Comparison of ENCODE assay signal across 8 cellular contexts in genomic region chr15:23039151-23039916, GRCh38. TPM values are rescaled to one million over a fixed set of nuclear protein-coding genes. Genes with fewer than 3 reads are reported as not detected.
DNase-seq lines count a peak whose midpoint lies in the region; ATAC-seq and TF ChIP-seq lines count a peak whose summit lies in the region.

TSS of gene TUBGCP5 (minus strand) at chr15:23039569. CDS start at chr15:23039543, 26 bp downstream.

- no peaks in the 10 kb centered on the region for H3K9me3 ChIP-seq in CD4-positive, alpha-beta memory T cell (ENCODE audit: control insufficient read depth in 1 of 2, low read length in 2 of 2)
- H3K9me3 ChIP-seq in right lobe of liver, result no peaks in the 10 kb centered on the region

- H3K27me3 ChIP-seq in CD4-positive, alpha-beta memory T cell (ENCODE audit: insufficient read depth, low read length), result no peaks in the 10 kb centered on the region
- H3K27me3 ChIP-seq in dorsolateral prefrontal cortex (no peaks in the 10 kb centered on the region), right lobe of liver (no peaks in the 10 kb centered on the region)

- peaks cover 0 to 1% of the 10 kb centered on the region in 2 donors for H3K27me3 Mint-ChIP-seq in CD4-positive, alpha-beta memory T cell

- DNase-seq in CD4-positive, alpha-beta memory T cell, result peak; percentile 96 to 98 (median 97)
- peak; percentile 95 for DNase-seq in NCI-H774 (lab: John Stamatoyannopoulos, UW)
- peak; percentile 93 to 95 for DNase-seq in activated CD4-positive, alpha-beta T cell treated with anti-CD3 and anti-CD28 coated beads, Interleukin-2, amount 50 U/mL, for 4 hours
- DNase-seq in dorsolateral prefrontal cortex, result peak; percentile 87 to 98 (median 94)
- DNase-seq in right lobe of liver, result peak; percentile 97 to 98 (median 97)
- DNase-seq in stimulated activated CD4-positive, alpha-beta T cell treated with anti-CD3 and anti-CD28 coated beads, Interleukin-4, amount 100 ng/mL, for 24 hours, result peak; percentile 97

- peaks cover 11 to 35% (median 21%) of the 10 kb centered on the region in 4 donors for H3K4me1 Mint-ChIP-seq in CD4-positive, alpha-beta memory T cell

- WGBS in right lobe of liver (ENCODE audit: insufficient coverage, low coverage, low lambda C conversion rate, missing lambda C conversion rate), result 0% methylated on average over 3 of the region's 92 CpGs

- peaks cover 5 to 11% of the 10 kb centered on the region in 2 donors for H3K36me3 Mint-ChIP-seq in CD4-positive, alpha-beta memory T cell

- H3K4me3 ChIP-seq in CD4-positive, alpha-beta memory T cell (ENCODE audit: low read length in 2 of 2), result peak within 1 kb of the TSS; percentile 65 to 83
- H3K4me3 ChIP-seq in dorsolateral prefrontal cortex (peak within 1 kb of the TSS; percentile 54 to 98 (median 76)), right lobe of liver (peak within 1 kb of the TSS; percentile 58 to 83 (median 60))

- CTCF ChIA-PET in CD4-positive, alpha-beta memory T cell (lab: Charles Lee; ENCODE audit: partially characterized antibody), result interaction anchor here (1.0 to 1.2 kb wide), 2 partner anchors 9 to 17 kb away, joined by 3 to 6 read pairs; no protein-coding TSS in a partner anchor

- no peaks in the 10 kb centered on the region for H3K36me3 ChIP-seq in CD4-positive, alpha-beta memory T cell (ENCODE audit: insufficient read depth, low read length)
- H3K36me3 ChIP-seq in right lobe of liver, result no peaks in the 10 kb centered on the region

- H3K27ac ChIP-seq in CD4-positive, alpha-beta memory T cell (ENCODE audit: low read depth, low read length), result peak within 1 kb of the TSS; percentile 23
- H3K27ac ChIP-seq in dorsolateral prefrontal cortex (peak within 1 kb of the TSS in 58 of 59 donors; percentile 25 to 94 (median 80)), right lobe of liver (peak within 1 kb of the TSS; percentile 19 to 72 (median 55))

- peak in 54 of 56 donors; percentile 16 to 65 (median 46) for TF ChIP-seq CTCF in dorsolateral prefrontal cortex (IDR thresholded peaks at IDR 0.05 in 54 of 56, conservative IDR thresholded peaks at IDR 0.05 in 2 of 56; ENCODE audit: low read depth in 1 of 56, partially characterized antibody in 56 of 56)
- TF ChIP-seq CTCF in right lobe of liver (IDR thresholded peaks at IDR 0.05), result peak; percentile 9 to 56 (median 22)

- TF ChIP-seq POLR2A in right lobe of liver (IDR thresholded peaks at IDR 0.05), result peak; percentile 91

- POLR2A ChIA-PET in CD4-positive, alpha-beta memory T cell (lab: Charles Lee; ENCODE audit: partially characterized antibody), result interaction anchor here (0.5 to 2.3 kb wide), 8 partner anchors 9 to 527 kb away, joined by 3 to 18 read pairs (median 3); partner anchors contain the start of genes CYFIP1 and NIPA2

- peak within 1 kb of the TSS; percentile 90 to 100 (median 96) for H3K4me3 Mint-ChIP-seq in CD4-positive, alpha-beta memory T cell

- H3K9me3 Mint-ChIP-seq in CD4-positive, alpha-beta memory T cell, result peaks cover 0 to 1% (median 0%) of the 10 kb centered on the region in 8 donors

- intact Hi-C loops in CD4-positive, alpha-beta memory T cell (cut with micrococcal nuclease), result loop anchor here (1.0 kb wide), 1 partner anchor 201 kb away; the partner anchor contains the start of gene NIPA2
- intact Hi-C loops in dorsolateral prefrontal cortex (cut with DNase I) (loop anchor here (5.0 kb wide), 3 partner anchors 57 to 433 kb away; partner anchors contain the start of genes CYFIP1 (in 1 of the 2) and NIPA2 (in 1 of the 2)), right lobe of liver (cut with DNase I) (no loop called here)

- peak; percentile 92 for ATAC-seq in GM19438 (IDR thresholded peaks at IDR 0.05; ENCODE audit: low read depth, unreplicated experiment)
- ATAC-seq in HG03571 (IDR thresholded peaks at IDR 0.05; ENCODE audit: unreplicated experiment), result peak; percentile 94
- peak; percentile 95 to 97 (median 96) for ATAC-seq in right lobe of liver

- H3K27ac Mint-ChIP-seq in CD4-positive, alpha-beta memory T cell, result peak within 1 kb of the TSS; percentile 88 to 99 (median 91)

- H3K4me1 ChIP-seq in CD4-positive, alpha-beta memory T cell (ENCODE audit: insufficient read depth, low read length), result peaks cover 19% of the 10 kb centered on the region
- peaks cover 0 to 8% (median 0%) of the 10 kb centered on the region in 4 donors for H3K4me1 ChIP-seq in right lobe of liver

RNA-seq across cellular contexts. Expression of gene TUBGCP5, which starts in this region (rescaled TPM):
- total RNA-seq in CD4-positive, alpha-beta memory T cell, result 10 to 100 TPM; 26.0 to 28.3 TPM
- polyA plus RNA-seq in CD4-positive, alpha-beta memory T cell, result 1 to 10 TPM; 5.5 to 9.8 TPM
- 10 to 100 TPM; 15.4 to 49.6 (median 31.7) TPM for total RNA-seq in dorsolateral prefrontal cortex
- 10 to 100 TPM in 3 of 6 experiments, 1 to 10 TPM in 3; 7.1 to 15.6 (median 11.0) TPM for total RNA-seq in right lobe of liver

Comparison
In these comparisons a context has a peak if more than half of its experiments do, and no peak if none do; other contexts are left out.
1. Peak in every context shown above with its lines: DNase-seq, ATAC-seq, H3K4me3 ChIP-seq and H3K27ac ChIP-seq.
2. H3K27ac ChIP-seq: peak in every context shown above with its lines; median percentile 80 in dorsolateral prefrontal cortex; 55 in right lobe of liver; 23 in CD4-positive, alpha-beta memory T cell.
3. intact Hi-C loops: an anchor here in CD4-positive, alpha-beta memory T cell (1.0 kb wide) and dorsolateral prefrontal cortex (5.0 kb wide); none called in right lobe of liver.